ENCODE assay signal across 8 cellular contexts in the genomic region with DNA sequence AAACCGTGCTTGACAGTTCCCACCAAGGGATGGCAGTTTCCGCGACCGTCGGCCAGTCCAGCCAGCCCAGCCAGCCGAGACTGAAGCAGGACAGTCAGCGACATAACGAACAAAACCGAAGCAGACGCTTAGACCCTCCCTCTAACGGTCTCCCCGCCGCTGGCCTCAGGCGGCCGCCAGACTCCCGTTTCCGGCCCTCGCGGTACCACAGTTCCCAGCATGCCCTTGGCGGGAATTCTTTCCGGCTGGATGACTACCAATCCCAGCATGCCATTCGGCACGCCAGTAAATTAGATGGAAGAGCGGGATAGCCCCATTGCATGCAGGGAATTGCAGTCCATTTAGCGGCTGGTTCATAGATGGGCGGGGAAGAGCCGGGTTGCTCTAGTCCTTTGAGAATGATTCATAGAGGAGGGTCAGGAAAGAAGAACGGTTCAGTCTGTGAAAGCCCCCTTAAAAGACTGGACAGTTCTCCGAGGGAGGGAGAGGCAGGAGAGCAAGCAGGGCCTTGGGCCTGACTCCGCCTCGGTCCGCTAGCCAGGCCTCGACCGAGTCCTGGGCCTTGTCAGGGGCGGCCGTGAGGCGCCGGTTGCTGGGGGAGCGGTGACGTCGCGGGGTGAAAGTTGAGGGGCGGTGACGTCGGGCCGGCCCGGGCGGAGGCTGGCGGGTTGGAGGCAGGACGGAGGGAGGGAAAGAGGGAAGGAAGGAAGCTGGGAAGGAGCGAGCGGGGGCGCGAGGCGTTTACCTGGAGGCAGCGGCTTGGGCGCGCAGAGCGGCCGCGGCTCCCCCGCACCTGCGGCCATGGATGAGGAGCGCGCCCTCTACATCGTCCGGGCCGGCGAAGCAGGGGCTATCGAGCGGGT. TPM values are rescaled to one million over a fixed set of nuclear protein-coding genes. Genes with fewer than 3 reads are reported as not detected.
DNase-seq lines count a peak whose midpoint lies in the region; ATAC-seq and TF ChIP-seq lines count a peak whose summit lies in the region.

RIC8B (plus strand) TSS at position 738 of the 863 bp plus-strand sequence; CDS start at position 802, 64 bp downstream.

- peak; percentile 17 for TF ChIP-seq CTCF in DOHH2 (IDR thresholded peaks at IDR 0.05; ENCODE audit: low read depth, low read length, poor library complexity, severe bottlenecking)
- no peak for TF ChIP-seq CTCF in GM23338 (conservative IDR thresholded peaks at IDR 0.05; ENCODE audit: low read depth in 2 of 2)
- TF ChIP-seq CTCF in LNCaP clone FGC (IDR thresholded peaks at IDR 0.05; ENCODE audit: control insufficient read depth, extremely low read depth, insufficient read depth), result no peak
- no peak for TF ChIP-seq CTCF in fibroblast of pulmonary artery (IDR thresholded peaks at IDR 0.05; ENCODE audit: low read length, missing control alignments)
- no peak for TF ChIP-seq CTCF in nephron (IDR thresholded peaks at IDR 0.05; ENCODE audit: unreplicated experiment in 3 of 3)

- H3K79me2 ChIP-seq in DOHH2 (ENCODE audit: control insufficient read depth, low read length) (peaks cover 35% of the 10 kb centered on the region), GM23338 (replicated peaks; ENCODE audit: insufficient read depth) (peaks cover 44% of the 10 kb centered on the region)

- no peaks in the 10 kb centered on the region for H3K36me3 Mint-ChIP-seq in GM23338 (ENCODE audit: low read depth)
- H3K36me3 Mint-ChIP-seq in nephron (ENCODE audit: low read depth), result peaks cover 7% of the 10 kb centered on the region
- peaks cover 11% of the 10 kb centered on the region for H3K36me3 Mint-ChIP-seq in stimulated activated naive CD8-positive, alpha-beta T cell treated with anti-CD3 and anti-CD28 coated beads, Interleukin-15, Interleukin-2, amounts not matched to agents 100 ng/mL and 50 ng/mL, for 24 hours (ENCODE audit: low read depth)

- H3K4me1 ChIP-seq in DOHH2 (ENCODE audit: control insufficient read depth, low read length), result peaks cover 26% of the 10 kb centered on the region
- peaks cover 53% of the 10 kb centered on the region for H3K4me1 ChIP-seq in GM23338 (ENCODE audit: insufficient read depth)

- H3K27ac Mint-ChIP-seq in GM23338, result peak within 1 kb of the TSS; percentile 99
- H3K27ac Mint-ChIP-seq in nephron, result peak within 1 kb of the TSS; percentile 99 to 100 (median 100)
- H3K27ac Mint-ChIP-seq in stimulated activated naive CD8-positive, alpha-beta T cell treated with anti-CD3 and anti-CD28 coated beads, Interleukin-15, Interleukin-2, amounts not matched to agents 100 ng/mL and 50 ng/mL, for 24 hours, result peak within 1 kb of the TSS; percentile 93

- H3K4me3 ChIP-seq in DOHH2 (ENCODE audit: low read length) (peak within 1 kb of the TSS; percentile 87), GM23338 (peak within 1 kb of the TSS; percentile 96), LNCaP clone FGC (ENCODE audit: low read depth, low read length) (peak within 1 kb of the TSS; percentile 85), fibroblast of pulmonary artery (replicated peaks; ENCODE audit: low read depth, low read length) (peak within 1 kb of the TSS; percentile 76)

- no peaks in the 10 kb centered on the region for H3K9me3 ChIP-seq in DOHH2 (ENCODE audit: control insufficient read depth, insufficient read depth, low read length)

- H3K36me3 ChIP-seq in DOHH2 (ENCODE audit: control insufficient read depth, low read length) (no peaks in the 10 kb centered on the region; the same call in 1 of the 2 replicates), GM23338 (ENCODE audit: insufficient read depth) (no peaks in the 10 kb centered on the region)

- 0 out of 2 replicates have a peak, but pooled peaks cover 5% of the 10 kb centered on the region for H4K20me1 ChIP-seq in DOHH2 (ENCODE audit: control insufficient read depth, insufficient read depth, low read depth, low read length)
- H4K20me1 ChIP-seq in GM23338 (replicated peaks; ENCODE audit: insufficient read depth), result peaks cover 23% of the 10 kb centered on the region

- peak; percentile 85 for ATAC-seq in GM23338

- DNase-seq in GM23338 (ENCODE audit: low spot score) (peak; percentile 99), LNCaP clone FGC (ENCODE audit: low read depth) (peak; percentile 97), fibroblast of pulmonary artery (ENCODE audit: low read depth) (peak; percentile 99)
- DNase-seq in activated effector memory CD4-positive, alpha-beta T cell treated with Interleukin-2 at 50 U/mL for 16 hours, result peak; percentile 66

- H3K4me3 Mint-ChIP-seq in GM23338 (peak within 1 kb of the TSS; percentile 93), nephron (peak within 1 kb of the TSS; percentile 90 to 94 (median 93))
- H3K4me3 Mint-ChIP-seq in stimulated activated naive CD8-positive, alpha-beta T cell treated with anti-CD3 and anti-CD28 coated beads, Interleukin-15, Interleukin-2, amounts not matched to agents 100 ng/mL and 50 ng/mL, for 24 hours, result peak within 1 kb of the TSS; percentile 99

- H3K9me2 ChIP-seq in DOHH2 (replicated peaks; ENCODE audit: control insufficient read depth, low read length) (no peaks in the 10 kb centered on the region), GM23338 (ENCODE audit: insufficient read depth) (no peaks in the 10 kb centered on the region)

- peaks cover 7% of the 10 kb centered on the region for H3K27me3 Mint-ChIP-seq in GM23338 (ENCODE audit: insufficient read depth, low read depth, poor library complexity)
- no peaks in the 10 kb centered on the region for H3K27me3 Mint-ChIP-seq in nephron (ENCODE audit: low read depth)
- no peaks in the 10 kb centered on the region for H3K27me3 Mint-ChIP-seq in stimulated activated naive CD8-positive, alpha-beta T cell treated with anti-CD3 and anti-CD28 coated beads, Interleukin-15, Interleukin-2, amounts not matched to agents 100 ng/mL and 50 ng/mL, for 24 hours

- peaks cover 18% of the 10 kb centered on the region for H3K27me3 ChIP-seq in DOHH2 (ENCODE audit: control insufficient read depth, low read length)
- no peaks in the 10 kb centered on the region for H3K27me3 ChIP-seq in GM23338 (ENCODE audit: insufficient read depth)

- peak within 1 kb of the TSS; percentile 45; the same call in 1 of the 2 replicates for H2AFZ ChIP-seq in GM23338

- H3K9me3 Mint-ChIP-seq in GM23338 (no peaks in the 10 kb centered on the region), nephron (no peaks in the 10 kb centered on the region)
- no peaks in the 10 kb centered on the region for H3K9me3 Mint-ChIP-seq in stimulated activated naive CD8-positive, alpha-beta T cell treated with anti-CD3 and anti-CD28 coated beads, Interleukin-15, Interleukin-2, amounts not matched to agents 100 ng/mL and 50 ng/mL, for 24 hours

- peaks cover 4% of the 10 kb centered on the region for H3F3A ChIP-seq in DOHH2 (ENCODE audit: control insufficient read depth, insufficient read depth)
- no peaks in the 10 kb centered on the region for H3F3A ChIP-seq in GM23338 (replicated peaks; ENCODE audit: low read depth)

- H3K4me1 Mint-ChIP-seq in GM23338, result peaks cover 51% of the 10 kb centered on the region
- peaks cover 31% of the 10 kb centered on the region for H3K4me1 Mint-ChIP-seq in nephron
- H3K4me1 Mint-ChIP-seq in stimulated activated naive CD8-positive, alpha-beta T cell treated with anti-CD3 and anti-CD28 coated beads, Interleukin-15, Interleukin-2, amounts not matched to agents 100 ng/mL and 50 ng/mL, for 24 hours (ENCODE audit: low read depth), result peaks cover 30% of the 10 kb centered on the region

- H3K27ac ChIP-seq in DOHH2 (ENCODE audit: low read depth, low read length) (peak within 1 kb of the TSS; percentile 39), GM23338 (ENCODE audit: low read depth) (peak within 1 kb of the TSS; percentile 86)

- peak; percentile 50; the same call in 1 of the 2 replicates for TF ChIP-seq POLR2A in Raji (IDR thresholded peaks at IDR 0.05; ENCODE audit: insufficient read depth, low read depth, low read length)

- H3K4me2 ChIP-seq in DOHH2 (ENCODE audit: low read length) (peak within 1 kb of the TSS; percentile 87), GM23338 (peak within 1 kb of the TSS; percentile 97)

TF ChIP-seq in GM23338, 12 proteins besides CTCF, POLR2A, EP300 and RAD21 (continues in another document):
- TF ChIP-seq EZH2 (IDR thresholded peaks at IDR 0.05; ENCODE audit: low read depth, unreplicated experiment) (no peak), CREB1 (CRISPR knock-in tag; IDR thresholded peaks at IDR 0.05; ENCODE audit: low read depth) (peak; percentile 95), JUNB (IDR thresholded peaks at IDR 0.05; ENCODE audit: unreplicated experiment) (no peak), EZH2phosphoT487 (IDR thresholded peaks at IDR 0.05; ENCODE audit: unreplicated experiment) (no peak), POLR2AphosphoS5 (IDR thresholded peaks at IDR 0.05; ENCODE audit: low read depth) (peak; percentile 80), ZNF114 (CRISPR knock-in tag; IDR thresholded peaks at IDR 0.05) (0 out of 2 replicates have a peak, but pooled peaks have one; percentile 18)
- TF ChIP-seq, protein P1, sequence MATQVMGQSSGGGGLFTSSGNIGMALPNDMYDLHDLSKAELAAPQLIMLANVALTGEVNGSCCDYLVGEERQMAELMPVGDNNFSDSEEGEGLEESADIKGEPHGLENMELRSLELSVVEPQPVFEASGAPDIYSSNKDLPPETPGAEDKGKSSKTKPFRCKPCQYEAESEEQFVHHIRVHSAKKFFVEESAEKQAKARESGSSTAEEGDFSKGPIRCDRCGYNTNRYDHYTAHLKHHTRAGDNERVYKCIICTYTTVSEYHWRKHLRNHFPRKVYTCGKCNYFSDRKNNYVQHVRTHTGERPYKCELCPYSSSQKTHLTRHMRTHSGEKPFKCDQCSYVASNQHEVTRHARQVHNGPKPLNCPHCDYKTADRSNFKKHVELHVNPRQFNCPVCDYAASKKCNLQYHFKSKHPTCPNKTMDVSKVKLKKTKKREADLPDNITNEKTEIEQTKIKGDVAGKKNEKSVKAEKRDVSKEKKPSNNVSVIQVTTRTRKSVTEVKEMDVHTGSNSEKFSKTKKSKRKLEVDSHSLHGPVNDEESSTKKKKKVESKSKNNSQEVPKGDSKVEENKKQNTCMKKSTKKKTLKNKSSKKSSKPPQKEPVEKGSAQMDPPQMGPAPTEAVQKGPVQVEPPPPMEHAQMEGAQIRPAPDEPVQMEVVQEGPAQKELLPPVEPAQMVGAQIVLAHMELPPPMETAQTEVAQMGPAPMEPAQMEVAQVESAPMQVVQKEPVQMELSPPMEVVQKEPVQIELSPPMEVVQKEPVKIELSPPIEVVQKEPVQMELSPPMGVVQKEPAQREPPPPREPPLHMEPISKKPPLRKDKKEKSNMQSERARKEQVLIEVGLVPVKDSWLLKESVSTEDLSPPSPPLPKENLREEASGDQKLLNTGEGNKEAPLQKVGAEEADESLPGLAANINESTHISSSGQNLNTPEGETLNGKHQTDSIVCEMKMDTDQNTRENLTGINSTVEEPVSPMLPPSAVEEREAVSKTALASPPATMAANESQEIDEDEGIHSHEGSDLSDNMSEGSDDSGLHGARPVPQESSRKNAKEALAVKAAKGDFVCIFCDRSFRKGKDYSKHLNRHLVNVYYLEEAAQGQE (IDR thresholded peaks at IDR 0.05; ENCODE audit: unreplicated experiment), result no peak

RNA-seq across cellular contexts. Expression of gene RIC8B, which starts in this region (rescaled TPM):
- 24.0 and 25.5 TPM in 2 replicates for total RNA-seq in GM23338 (2014; rRNA removed; shearing (Covaris generic))
- polyA plus RNA-seq in GM23338 (2016; fragmentation: Nextera tagmentation; extraction: Ambion mirVana), result 10.4 and 12.3 TPM in 2 replicates

Comparison
In these comparisons a context has a peak if more than half of its experiments do, and no peak if none do; other contexts are left out.
1. Peak in every context shown above with its lines: DNase-seq, ATAC-seq, H3K4me3 ChIP-seq and H3K27ac ChIP-seq.